9 cellular contexts compared by ENCODE assay signal in the genomic region with DNA sequence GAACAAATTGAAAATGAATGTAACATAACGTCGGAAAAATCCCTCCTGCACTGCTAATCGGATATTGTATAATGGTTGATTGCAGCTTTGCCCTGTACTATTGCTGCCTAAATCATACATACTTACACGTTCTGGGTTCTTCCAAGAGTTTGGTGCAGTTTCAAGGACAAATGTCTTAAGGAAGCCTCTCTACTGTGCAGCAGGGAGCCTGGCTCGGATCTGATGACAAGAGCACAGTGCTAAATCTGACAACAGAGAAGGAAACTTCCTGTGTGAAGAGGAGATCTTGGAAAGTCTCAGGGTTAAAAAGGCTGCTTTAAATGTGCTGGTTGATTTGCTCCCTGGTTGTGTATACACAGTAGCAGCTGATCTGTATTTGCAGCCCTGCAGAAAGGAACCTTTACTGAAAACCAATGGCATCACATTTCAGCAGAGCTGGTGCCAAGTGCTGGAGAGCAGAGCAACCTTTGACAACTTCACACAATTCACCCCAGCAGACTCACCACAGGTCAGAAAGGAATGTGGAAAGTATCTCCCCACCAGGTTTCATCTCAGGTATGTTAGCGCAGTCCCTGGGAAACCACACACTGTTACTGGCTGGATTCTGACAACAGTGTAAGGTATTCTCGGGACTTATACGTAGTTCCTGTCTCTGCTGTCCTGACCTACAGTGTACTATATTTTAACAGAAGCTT.
DNase-seq lines count a peak whose midpoint lies in the region; ATAC-seq lines count a peak whose summit lies in the region.
"Had no signal": no experiment of that assay in that cellular context is flagged by ENCODE, and none has a peak within 500 bp of the region (broad histone marks: within the 10 kb centered on the region; RNA-seq: fewer than 3 reads in every experiment).

No MANE protein-coding gene starts in this region.

- peak overlapping the region; percentile 9 for H3K27ac ChIP-seq in epithelial cell of prostate

- DNase-seq in Ammon's horn (ENCODE audit: low spot score) (peak; percentile 53), NCI-H69 (lab: John Stamatoyannopoulos, UW) (peak; percentile 83), epithelial cell of prostate (ENCODE audit: low read depth, low spot score) (peak; percentile 36), mucosa of gallbladder (ENCODE audit: low spot score) (peak; percentile 27), 8988T (no peak), AG08396 (ENCODE audit: low spot score) (no peak)
- DNase-seq: naive thymus-derived CD8-positive, alpha-beta T cell had no signal

- ATAC-seq in HG03342 (IDR thresholded peaks at IDR 0.05; ENCODE audit: unreplicated experiment) (no peak), HG03520 (IDR thresholded peaks at IDR 0.05; ENCODE audit: unreplicated experiment) (no peak)
- ATAC-seq: naive thymus-derived CD8-positive, alpha-beta T cell had no signal

Comparison
In these comparisons a context has a peak if more than half of its experiments do, and no peak if none do; other contexts are left out.
1. DNase-seq: peak in Ammon's horn (single experiment), NCI-H69 (single experiment), epithelial cell of prostate (single experiment) and mucosa of gallbladder (single experiment); none in 8988T (single experiment) and AG08396 (single experiment).